ENCODE assay signal across 29 cellular contexts in the genomic region with DNA sequence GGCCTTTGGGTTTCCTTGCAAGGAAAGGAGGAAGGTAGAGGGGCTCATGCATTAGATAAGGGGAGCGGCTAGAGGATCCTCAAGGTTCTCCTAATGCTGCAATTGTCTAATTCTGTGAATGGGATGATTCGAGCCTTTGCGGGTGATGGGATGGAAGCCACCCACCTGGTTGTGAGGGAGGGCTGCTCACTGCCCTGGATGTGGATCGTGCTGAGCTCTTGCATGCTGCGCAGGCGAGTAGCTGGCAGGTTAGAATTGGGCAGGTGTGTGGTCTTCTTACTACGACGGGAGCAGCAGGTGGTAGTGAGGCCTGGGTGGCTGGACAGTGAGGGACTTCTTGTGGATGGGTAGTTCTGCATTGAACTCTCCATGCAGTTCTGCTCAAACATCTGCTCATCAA.
"Had no signal": no experiment of that assay in that cellular context is flagged by ENCODE, and none has a peak within 500 bp of the region (broad histone marks: within the 10 kb centered on the region; RNA-seq: fewer than 3 reads in every experiment).

No MANE protein-coding gene starts in this region.

- H2AFZ ChIP-seq: neural progenitor cell had no signal

- H3K4me3 ChIP-seq: left lung, lower lobe of right lung, neural progenitor cell, ovary, skin epidermis, tibial nerve, vagina had no signal

- DNase-seq: hypothalamus; immature natural killer cell; kidney; left colon; left lung; lower lobe of right lung; mammary epithelial cell; mesenchymal stem cell; naive B cell; natural killer cell; nephron progenitor cell; occipital lobe; ovary; right cardiac atrium; stimulated activated CD4-positive, alpha-beta T cell treated with anti-CD3 and anti-CD28 coated beads, Interleukin-12 subunit alpha, Interleukin-12 subunit beta, amount 100 ng/mL, for 4 hours; stimulated activated CD4-positive, alpha-beta T cell treated with anti-CD3 and anti-CD28 coated beads, Interleukin-15, amount 100 ng/mL, for 24 hours; stimulated activated CD4-positive, alpha-beta T cell treated with anti-CD3 and anti-CD28 coated beads, Interleukin-2, amount 100 ng/mL, for 24 hours; stimulated activated CD4-positive, alpha-beta T cell treated with anti-CD3 and anti-CD28 coated beads, Interleukin-4, amount 100 ng/mL, for 1 hour; stimulated activated naive CD4-positive, alpha-beta T cell treated with Interleukin-2 at 50 U/mL for 16 hours; stimulated activated naive CD8-positive, alpha-beta T cell treated with anti-CD3 and anti-CD28 coated beads, Interleukin-15, amount 100 ng/mL, for 72 hours; substantia nigra had no signal

- H3K36me3 ChIP-seq: left lung, lower lobe of right lung, neural progenitor cell, neutrophil, ovary, tibial nerve, vagina had no signal

- H3K27ac ChIP-seq: left lung, lower lobe of right lung, neural progenitor cell, neutrophil, ovary, skin epidermis, tibial nerve, vagina had no signal

- H3K9me3 ChIP-seq: left lung, lower lobe of right lung, neutrophil, ovary, tibial nerve, vagina had no signal

- ATAC-seq: left colon; left lung; lower lobe of right lung; natural killer cell; right cardiac atrium; sciatic nerve; stimulated activated memory B cell treated with anti-CD40 and anti-IgM and Interleukin-4, amounts not matched to agents 10 μg/mL and 1 μg/mL and 100 μg/mL, for 72 hours; stimulated activated naive CD8-positive, alpha-beta T cell treated with anti-CD3 and anti-CD28 coated beads, Interleukin-15, amount 100 ng/mL, for 72 hours had no signal

- H3K9ac ChIP-seq: neural progenitor cell had no signal

- H3K4me2 ChIP-seq: neural progenitor cell had no signal

- H3K4me1 ChIP-seq: left lung, lower lobe of right lung, neural progenitor cell, tibial nerve, vagina had no signal

- H3K27me3 ChIP-seq: left lung, neural progenitor cell, ovary, tibial nerve, vagina had no signal

- FAIRE-seq: islet of Langerhans, kidney had no signal
